In the genomic region with DNA sequence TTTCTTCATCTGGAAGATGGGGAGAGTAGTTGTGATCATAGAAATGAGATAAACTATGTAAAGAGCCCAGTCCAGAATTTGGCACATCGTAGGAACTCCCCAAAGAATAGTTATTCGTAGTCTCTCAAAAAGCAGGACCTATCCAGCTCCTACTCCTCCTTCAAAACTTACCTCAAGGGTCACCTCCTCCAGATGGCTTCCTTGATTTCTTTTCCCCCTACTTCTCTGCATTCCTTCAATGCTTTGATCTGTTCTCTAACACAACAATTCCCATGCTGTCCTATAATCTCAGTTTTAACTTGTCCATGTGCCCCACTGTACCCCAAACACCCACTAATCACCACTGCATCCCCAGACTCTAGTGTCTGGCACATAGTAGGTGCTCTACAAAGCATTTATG, we compare ENCODE assay signal across 23 cellular contexts.
"Had no signal": no experiment of that assay in that cellular context is flagged by ENCODE, and none has a peak within 500 bp of the region (broad histone marks: within the 10 kb centered on the region; RNA-seq: fewer than 3 reads in every experiment).

No MANE protein-coding gene starts in this region.

- H3K9me3 ChIP-seq: esophagus squamous epithelium, gastrocnemius medialis, heart right ventricle, left lung, lower lobe of right lung, mucosa of descending colon had no signal

- H3K27ac ChIP-seq: epithelial cell of prostate, esophagus squamous epithelium, gastrocnemius medialis, heart right ventricle, left lung, lower lobe of right lung had no signal

- H3K4me1 ChIP-seq: gastrocnemius medialis, heart right ventricle, left lung, lower lobe of right lung had no signal

- H3K36me3 ChIP-seq: esophagus squamous epithelium, gastrocnemius medialis, heart right ventricle, left lung, lower lobe of right lung had no signal

- DNase-seq: cortex of kidney; effector CD8-positive, alpha-beta T cell; effector memory CD8-positive, alpha-beta T cell; erythroblast; esophagus squamous epithelium; foreskin fibroblast; gastrocnemius medialis; glutamatergic neuron; heart right ventricle; hippocampal formation; left cardiac atrium; left lung; left ventricle myocardium superior; lower lobe of right lung; mesenchymal stem cell; mucosa of descending colon; naive B cell; naive thymus-derived CD8-positive, alpha-beta T cell had no signal

- H3K27me3 ChIP-seq: gastrocnemius medialis had no signal

- FAIRE-seq: endometrium, islet of Langerhans, keratinocyte had no signal

- ATAC-seq: effector memory CD8-positive, alpha-beta T cell; esophagus mucosa; gastrocnemius medialis; heart right ventricle; left cardiac atrium; left lung; left ventricle myocardium superior; lower lobe of right lung; mucosa of descending colon; naive thymus-derived CD8-positive, alpha-beta T cell had no signal

- H3K4me3 ChIP-seq: esophagus squamous epithelium, gastrocnemius medialis, heart right ventricle, left lung, lower lobe of right lung, mucosa of descending colon had no signal
